Comparison of ENCODE assay signal across 25 cellular contexts in genomic region chr7:128309124-128309523, GRCh38. TPM values are rescaled to one million over a fixed set of nuclear protein-coding genes. Genes with fewer than 3 reads are reported as not detected.
A peak's percentile ranks its signal among the peaks of the same experiment; 100 is the strongest.
DNase-seq lines count a peak whose midpoint lies in the region; ATAC-seq, FAIRE-seq and TF ChIP-seq lines count a peak whose summit lies in the region.
"Had no signal": no experiment of that assay in that cellular context is flagged by ENCODE, and none has a peak within 500 bp of the region (broad histone marks: within the 10 kb centered on the region; RNA-seq: fewer than 3 reads in every experiment).

No MANE protein-coding gene starts in this region.

- TF ChIP-seq EP300 in HepG2 (IDR thresholded peaks at IDR 0.05; ENCODE audit: low read depth in 2 of 2, low read length in 2 of 2) (peak in 1 of 2 experiments; percentile 33; a peak in 1 of 4 replicates), HepG2 (CRISPR knock-in tag; IDR thresholded peaks at IDR 0.05; ENCODE audit: borderline replicate concordance) (no peak)

- H3K79me2 ChIP-seq in HepG2 (ENCODE audit: insufficient read depth, low read length), result no peaks in the 10 kb centered on the region

- 61% methylated on average over 6 of the region's 6 CpGs for WGBS in HepG2 (ENCODE audit: low lambda C conversion rate)
- WGBS in right lobe of liver (ENCODE audit: insufficient coverage, low coverage, low lambda C conversion rate, missing lambda C conversion rate), result 79% methylated on average over 6 of the region's 6 CpGs

- H2AFZ ChIP-seq in HepG2 (ENCODE audit: low read length), result no peak overlapping the region

- ATAC-seq in HepG2, result peak; percentile 76
- ATAC-seq in right lobe of liver, result no peak
- no peak for ATAC-seq in activated T-helper 17 cell treated with anti-CD3 and anti-CD28 coated beads, Interleukin-2, amount 50 U/mL, for 72 hours (replicated peaks)

- H3K36me3 ChIP-seq in HepG2 (replicated peaks in 1 of 2; ENCODE audit: control insufficient read depth in 1 of 2, insufficient read depth in 2 of 2, low read length in 2 of 2) (peaks cover 17 to 54% of the 10 kb centered on the region in 2 experiments), right lobe of liver (peaks cover 0 to 60% (median 6%) of the 10 kb centered on the region in 4 donors)

- H3K27me3 ChIP-seq in HepG2 (ENCODE audit: control insufficient read depth in 1 of 2, insufficient read depth in 2 of 2, low read length in 2 of 2) (no peaks in the 10 kb centered on the region), right lobe of liver (no peaks in the 10 kb centered on the region)
- H3K27me3 ChIP-seq: BE2C, BLaER1 had no signal

- H3K9me3 ChIP-seq in HepG2 (ENCODE audit: low read length) (no peaks in the 10 kb centered on the region), right lobe of liver (no peaks in the 10 kb centered on the region)
- H3K9me3 ChIP-seq: BE2C, BLaER1, Caco-2 had no signal

- no TSS peak for BruUV-seq in HepG2 (replicated peaks; lab: Mats Ljungman, UMichigan)

- H3K4me3 Mint-ChIP-seq in activated naive CD4-positive, alpha-beta T cell treated with anti-CD3 and anti-CD28 coated beads, Interleukin-2, amount 10 ng/mL, durations not matched to agents 7 days and 5 days, result no peak overlapping the region
- no peak overlapping the region for H3K4me3 Mint-ChIP-seq in activated T-helper 17 cell treated with anti-CD3 and anti-CD28 coated beads, Interleukin-2, amount 50 U/mL, for 72 hours
- H3K4me3 Mint-ChIP-seq in activated T-cell treated with anti-CD3 and anti-CD28 coated beads, Interleukin-2, amount 50 U/mL, for 24 hours, result no peak overlapping the region
- H3K4me3 Mint-ChIP-seq: CD14-positive monocyte; CD4-positive, alpha-beta memory T cell; CD4-positive, CD25-positive, alpha-beta regulatory T cell had no signal

- TF ChIP-seq POLR2A in HepG2 (IDR thresholded peaks at IDR 0.05; ENCODE audit: insufficient read depth in 1 of 2, low read depth in 2 of 2, low read length in 2 of 2) (no peak), right lobe of liver (IDR thresholded peaks at IDR 0.05) (no peak)

- peak overlapping the region; percentile 60 for H3K27ac ChIP-seq in HepG2 (ENCODE audit: extremely low read length, insufficient read depth, low read length)
- H3K27ac ChIP-seq in right lobe of liver, result no peak overlapping the region
- H3K27ac ChIP-seq: BLaER1 had no signal

- CTCF ChIA-PET in activated naive CD4-positive, alpha-beta T cell treated with anti-CD3 and anti-CD28 coated beads, Interleukin-2, amount 10 ng/mL, durations not matched to agents 7 days and 5 days (lab: Charles Lee), result no interaction called here
- CTCF ChIA-PET in HepG2 (lab: Yijun Ruan, JAX; ENCODE audit: low intra/inter-chr PET ratio, low total read pairs), result no interaction called here

- POLR2A ChIA-PET in HepG2 (lab: Yijun Ruan, JAX), result no interaction called here

- intact Hi-C loops in HepG2 (cut with micrococcal nuclease; ENCODE audit: unreplicated experiment), result no loop called here
- intact Hi-C loops in right lobe of liver (cut with DNase I), result no loop called here

- H3K9me3 Mint-ChIP-seq in activated naive CD4-positive, alpha-beta T cell treated with anti-CD3 and anti-CD28 coated beads, Interleukin-2, amount 10 ng/mL, durations not matched to agents 7 days and 5 days, result no peaks in the 10 kb centered on the region
- H3K9me3 Mint-ChIP-seq in activated T-helper 17 cell treated with anti-CD3 and anti-CD28 coated beads, Interleukin-2, amount 50 U/mL, for 72 hours, result no peaks in the 10 kb centered on the region
- no peaks in the 10 kb centered on the region for H3K9me3 Mint-ChIP-seq in activated T-cell treated with anti-CD3 and anti-CD28 coated beads, Interleukin-2, amount 50 U/mL, for 24 hours
- H3K9me3 Mint-ChIP-seq: CD14-positive monocyte; CD4-positive, alpha-beta memory T cell; CD4-positive, CD25-positive, alpha-beta regulatory T cell had no signal

- H3K4me3 ChIP-seq in HepG2 (replicated peaks in 1 of 3; ENCODE audit: insufficient read depth in 1 of 3, low read depth in 2 of 3, low read length in 3 of 3) (no peak overlapping the region), right lobe of liver (no peak overlapping the region)
- H3K4me3 ChIP-seq: BLaER1 had no signal

- in situ Hi-C loops in HepG2 (cut with HindIII; ENCODE audit: extremely low pct_ligation_motif_present, low pct_unique_long_range_greater_than_20kb), result no loop called here

- FAIRE-seq in HepG2 (lab: Jason Lieb, UNC), result no peak
- FAIRE-seq: A204.1, D721Med, G401.6, GM12891, GM19239 had no signal

- H3K27me3 Mint-ChIP-seq in activated naive CD4-positive, alpha-beta T cell treated with anti-CD3 and anti-CD28 coated beads, Interleukin-2, amount 10 ng/mL, durations not matched to agents 7 days and 5 days, result no peaks in the 10 kb centered on the region
- H3K27me3 Mint-ChIP-seq in activated T-helper 17 cell treated with anti-CD3 and anti-CD28 coated beads, Interleukin-2, amount 50 U/mL, for 72 hours, result no peaks in the 10 kb centered on the region
- H3K27me3 Mint-ChIP-seq in activated T-cell treated with anti-CD3 and anti-CD28 coated beads, Interleukin-2, amount 50 U/mL, for 24 hours, result no peaks in the 10 kb centered on the region
- H3K27me3 Mint-ChIP-seq: CD4-positive, alpha-beta memory T cell; CD4-positive, CD25-positive, alpha-beta regulatory T cell had no signal

- no peak overlapping the region for H3K9ac ChIP-seq in HepG2 (ENCODE audit: insufficient read depth, low read depth, low read length)
- H3K9ac ChIP-seq: BLaER1 had no signal

- no peak overlapping the region; the same call in 1 of the 2 replicates for H3K4me2 ChIP-seq in HepG2 (ENCODE audit: low read depth, low read length)
- H3K4me2 ChIP-seq: BLaER1 had no signal

- no peaks in the 10 kb centered on the region for H4K20me1 ChIP-seq in HepG2 (ENCODE audit: insufficient read depth, low read length)
- H4K20me1 ChIP-seq: BLaER1 had no signal

- no peak for DNase-seq in activated naive CD4-positive, alpha-beta T cell treated with anti-CD3 and anti-CD28 coated beads, Interleukin-2, amount 10 ng/mL, durations not matched to agents 7 days and 5 days
- DNase-seq in activated naive CD4-positive, alpha-beta T cell treated with Interleukin-2 at 50 U/mL for 16 hours, result no peak
- DNase-seq in HepG2 (ENCODE audit: low spot score), result peak; percentile 41
- no peak for DNase-seq in right lobe of liver
- no peak for DNase-seq in activated T-cell treated with anti-CD3 and anti-CD28 coated beads, Interleukin-2, amount 50 U/mL, for 24 hours
- no peak for DNase-seq in NCI-H2171 treated with DMSO at 0.1 percent for 48 hours (lab: John Stamatoyannopoulos, UW)
- DNase-seq: 8988T; ACHN; BE2C; C1 segment of cervical spinal cord; Caco-2; Calu3; CD4-positive, alpha-beta memory T cell; CD4-positive, CD25-positive, alpha-beta regulatory T cell; DMS79 treated with DMSO at 0.1 percent for 48 hours; GF-D8 had no signal

- H3K4me1 ChIP-seq in HepG2 (ENCODE audit: insufficient read depth, low read length) (peaks cover 41% of the 10 kb centered on the region), right lobe of liver (no peaks in the 10 kb centered on the region)
- H3K4me1 ChIP-seq: BE2C, BLaER1, Caco-2 had no signal

- no peak for TF ChIP-seq CTCF in HepG2 (CRISPR knock-in tag; IDR thresholded peaks at IDR 0.05)
- no peak for TF ChIP-seq CTCF in right lobe of liver (IDR thresholded peaks at IDR 0.05)

- peaks cover 45% of the 10 kb centered on the region for H3K36me3 Mint-ChIP-seq in activated naive CD4-positive, alpha-beta T cell treated with anti-CD3 and anti-CD28 coated beads, Interleukin-2, amount 10 ng/mL, durations not matched to agents 7 days and 5 days
- H3K36me3 Mint-ChIP-seq in activated T-helper 17 cell treated with anti-CD3 and anti-CD28 coated beads, Interleukin-2, amount 50 U/mL, for 72 hours (ENCODE audit: low read depth), result peaks cover 86% of the 10 kb centered on the region
- peaks cover 95% of the 10 kb centered on the region for H3K36me3 Mint-ChIP-seq in activated T-cell treated with anti-CD3 and anti-CD28 coated beads, Interleukin-2, amount 50 U/mL, for 24 hours (ENCODE audit: low read depth)

- H3K27ac Mint-ChIP-seq in activated naive CD4-positive, alpha-beta T cell treated with anti-CD3 and anti-CD28 coated beads, Interleukin-2, amount 10 ng/mL, durations not matched to agents 7 days and 5 days, result peak overlapping the region; percentile 2
- peak overlapping the region; percentile 2 for H3K27ac Mint-ChIP-seq in activated T-helper 17 cell treated with anti-CD3 and anti-CD28 coated beads, Interleukin-2, amount 50 U/mL, for 72 hours
- no peak overlapping the region for H3K27ac Mint-ChIP-seq in activated T-cell treated with anti-CD3 and anti-CD28 coated beads, Interleukin-2, amount 50 U/mL, for 24 hours

- TF ChIP-seq RAD21 in HepG2 (CRISPR knock-in tag; IDR thresholded peaks at IDR 0.05), result no peak

- H3K4me1 Mint-ChIP-seq in activated naive CD4-positive, alpha-beta T cell treated with anti-CD3 and anti-CD28 coated beads, Interleukin-2, amount 10 ng/mL, durations not matched to agents 7 days and 5 days, result no peaks in the 10 kb centered on the region
- H3K4me1 Mint-ChIP-seq in activated T-helper 17 cell treated with anti-CD3 and anti-CD28 coated beads, Interleukin-2, amount 50 U/mL, for 72 hours, result no peaks in the 10 kb centered on the region
- no peaks in the 10 kb centered on the region for H3K4me1 Mint-ChIP-seq in activated T-cell treated with anti-CD3 and anti-CD28 coated beads, Interleukin-2, amount 50 U/mL, for 24 hours (ENCODE audit: low read depth)
- H3K4me1 Mint-ChIP-seq: CD14-positive monocyte; CD4-positive, alpha-beta memory T cell had no signal

RNA-seq across cellular contexts. Expression of gene RBM28, which starts 34.6 kb away (rescaled TPM):
- total RNA-seq in HepG2 (2016; rRNA removed; fragmentation: Illumina TruSeq; extraction: Trizol), result 49.0 and 61.2 TPM in 2 replicates
- total RNA-seq in HepG2 (2016; cell fraction: cytosol; rRNA removed; fragmentation: Illumina TruSeq; extraction: Trizol; ENCODE audit: low read depth), result 7.3 and 8.4 TPM in 2 replicates
- 50.4 and 59.7 TPM in 2 replicates for total RNA-seq in HepG2 (2016; cell fraction: insoluble cytoplasmic fraction; rRNA removed; fragmentation: Illumina TruSeq; extraction: Trizol)
- total RNA-seq in HepG2 (2016; cell fraction: membrane; rRNA removed; fragmentation: Illumina TruSeq; extraction: Trizol), result 6.4 and 9.5 TPM in 2 replicates
- 41.5 and 46.2 TPM in 2 replicates for total RNA-seq in HepG2 (2016; cell fraction: nucleus; rRNA removed; fragmentation: Illumina TruSeq; extraction: Trizol)
- 20.3 and 20.5 TPM in 2 replicates for polyA plus RNA-seq in HepG2 (2011; rRNA removed)
- polyA plus RNA-seq in HepG2 (2011; cell fraction: cytosol; rRNA removed), result 10.7 and 11.3 TPM in 2 replicates
- polyA plus RNA-seq in HepG2 (2011; cell fraction: nucleus; rRNA removed), result 43.8 and 49.7 TPM in 2 replicates
- 33.1 and 42.8 TPM in 2 replicates for polyA plus RNA-seq in HepG2 (2012)
- 1.6 and 1.9 TPM in 2 replicates for polyA plus RNA-seq in HepG2 (2016; cell fraction: cytosol; fragmentation: Illumina TruSeq; extraction: Trizol; ENCODE audit: low read depth)
- polyA plus RNA-seq in HepG2 (2016; cell fraction: insoluble cytoplasmic fraction; fragmentation: Illumina TruSeq; extraction: Trizol; ENCODE audit: low read depth), result 54.9 and 57.4 TPM in 2 replicates
- polyA plus RNA-seq in HepG2 (2016; cell fraction: membrane; fragmentation: Illumina TruSeq; extraction: Trizol; ENCODE audit: low read depth), result 3.8 and 5.7 TPM in 2 replicates
- 82.8 and 85.5 TPM in 2 replicates for polyA plus RNA-seq in HepG2 (2016; cell fraction: nucleus; fragmentation: Illumina TruSeq; extraction: Trizol; ENCODE audit: insufficient read depth, low read depth)
- polyA minus RNA-seq in HepG2 (2011; rRNA and poly(A)+ RNA removed; ENCODE audit: low replicate concordance), result 8.3 and 17.5 TPM in 2 replicates
- 9.8 and 11.3 TPM in 2 replicates for polyA minus RNA-seq in HepG2 (2011; cell fraction: cytosol; rRNA and poly(A)+ RNA removed)
- 21.2 and 29.0 TPM in 2 replicates for polyA minus RNA-seq in HepG2 (2011; cell fraction: nucleus; rRNA and poly(A)+ RNA removed)
- 10 to 100 TPM in 5 of 6 experiments, 1 to 10 TPM in 1; 9.0 to 17.4 (median 11.1) TPM for total RNA-seq in right lobe of liver
- 10 to 100 TPM; 30.4 to 46.6 TPM for total RNA-seq in activated T-helper 17 cell treated with anti-CD3 and anti-CD28 coated beads, Interleukin-2, amount 50 U/mL, for 72 hours

RNA-seq across cellular contexts. Expression of gene PRRT4, which starts 52.4 kb away (rescaled TPM):
- total RNA-seq in HepG2 (2016; rRNA removed; fragmentation: Illumina TruSeq; extraction: Trizol) (not detected in 2 replicates), right lobe of liver (under 1 TPM in 4 of 6 experiments, not detected in 2; 0.11 to 0.32 (median 0.18) TPM)
- not detected in 2 replicates for total RNA-seq in HepG2 (2016; cell fraction: cytosol; rRNA removed; fragmentation: Illumina TruSeq; extraction: Trizol; ENCODE audit: low read depth)
- not detected in 2 replicates for total RNA-seq in HepG2 (2016; cell fraction: insoluble cytoplasmic fraction; rRNA removed; fragmentation: Illumina TruSeq; extraction: Trizol)
- total RNA-seq in HepG2 (2016; cell fraction: membrane; rRNA removed; fragmentation: Illumina TruSeq; extraction: Trizol), result not detected in 2 replicates
- not detected in 2 replicates for total RNA-seq in HepG2 (2016; cell fraction: nucleus; rRNA removed; fragmentation: Illumina TruSeq; extraction: Trizol)
- not detected in 2 replicates for polyA plus RNA-seq in HepG2 (2011; rRNA removed)
- not detected in 2 replicates for polyA plus RNA-seq in HepG2 (2011; cell fraction: cytosol; rRNA removed)
- polyA plus RNA-seq in HepG2 (2011; cell fraction: nucleus; rRNA removed), result 0.06 TPM in 1 of 2 replicates, not detected in the other
- polyA plus RNA-seq in HepG2 (2012), result 0.07 TPM in 1 of 2 replicates, not detected in the other
- polyA plus RNA-seq in HepG2 (2016; cell fraction: cytosol; fragmentation: Illumina TruSeq; extraction: Trizol; ENCODE audit: low read depth), result not detected in 2 replicates
- polyA plus RNA-seq in HepG2 (2016; cell fraction: insoluble cytoplasmic fraction; fragmentation: Illumina TruSeq; extraction: Trizol; ENCODE audit: low read depth), result not detected in 2 replicates
- not detected in 2 replicates for polyA plus RNA-seq in HepG2 (2016; cell fraction: membrane; fragmentation: Illumina TruSeq; extraction: Trizol; ENCODE audit: low read depth)
- not detected in 2 replicates for polyA plus RNA-seq in HepG2 (2016; cell fraction: nucleus; fragmentation: Illumina TruSeq; extraction: Trizol; ENCODE audit: insufficient read depth, low read depth)
- not detected in 2 replicates for polyA minus RNA-seq in HepG2 (2011; rRNA and poly(A)+ RNA removed; ENCODE audit: low replicate concordance)
- polyA minus RNA-seq in HepG2 (2011; cell fraction: cytosol; rRNA and poly(A)+ RNA removed), result not detected in 2 replicates
- polyA minus RNA-seq in HepG2 (2011; cell fraction: nucleus; rRNA and poly(A)+ RNA removed), result not detected in 2 replicates
- total RNA-seq in activated T-helper 17 cell treated with anti-CD3 and anti-CD28 coated beads, Interleukin-2, amount 50 U/mL, for 72 hours, result under 1 TPM; 0.13 to 0.45 TPM
- total RNA-seq: Calu3 had no signal
- polyA plus RNA-seq: AG04450, CD14-positive monocyte had no signal
